ENCODE assay signal across 15 cellular contexts in genomic region chr12:106305376-106305775, GRCh38. TPM values are rescaled to one million over a fixed set of nuclear protein-coding genes. Genes with fewer than 3 reads are reported as not detected.
DNase-seq lines count a peak whose midpoint lies in the region; ATAC-seq and TF ChIP-seq lines count a peak whose summit lies in the region.
"Had no signal": no experiment of that assay in that cellular context is flagged by ENCODE, and none has a peak within 500 bp of the region (broad histone marks: within the 10 kb centered on the region; RNA-seq: fewer than 3 reads in every experiment).

No MANE protein-coding gene starts in this region.

- no peaks in the 10 kb centered on the region for H3K9me3 ChIP-seq in left ventricle myocardium inferior (replicated peaks)
- H3K9me3 ChIP-seq in lung (ENCODE audit: control insufficient read depth in 2 of 2, insufficient read depth in 1 of 2, low read length in 1 of 2): no peaks in the 10 kb centered on the region
- H3K9me3 ChIP-seq: adrenal gland, stomach had no signal

- H3K27me3 ChIP-seq in left ventricle myocardium inferior (ENCODE audit: low read depth): no peaks in the 10 kb centered on the region
- no peaks in the 10 kb centered on the region for H3K27me3 ChIP-seq in lung (ENCODE audit: control insufficient read depth, insufficient read depth)
- H3K27me3 ChIP-seq: adrenal gland, stomach had no signal

- peaks cover 2% of the 10 kb centered on the region for H3K36me3 Mint-ChIP-seq in activated naive CD8-positive, alpha-beta T cell treated with anti-CD3 and anti-CD28 coated beads for 36 hours

- 70 to 75% methylated on average over 5 of the region's 5 CpGs for WGBS in lung, 2 donors

- H3K4me1 Mint-ChIP-seq in activated naive CD8-positive, alpha-beta T cell treated with anti-CD3 and anti-CD28 coated beads for 36 hours: peaks cover 78% of the 10 kb centered on the region

- peak overlapping the region; percentile 75 for H3K27ac Mint-ChIP-seq in activated naive CD8-positive, alpha-beta T cell treated with anti-CD3 and anti-CD28 coated beads for 36 hours

- TF ChIP-seq CTCF in left ventricle myocardium inferior (IDR thresholded peaks at IDR 0.05; ENCODE audit: borderline replicate concordance) (no peak), lung (IDR thresholded peaks at IDR 0.05; ENCODE audit: control extremely low read depth, extremely low read depth) (no peak)

- H3K9me3 Mint-ChIP-seq in activated naive CD8-positive, alpha-beta T cell treated with anti-CD3 and anti-CD28 coated beads for 36 hours: no peaks in the 10 kb centered on the region

- no peak overlapping the region for H3K4me3 Mint-ChIP-seq in activated naive CD8-positive, alpha-beta T cell treated with anti-CD3 and anti-CD28 coated beads for 36 hours

- H3K27ac ChIP-seq in left ventricle myocardium inferior (replicated peaks): peak overlapping the region; percentile 98
- peak overlapping the region; percentile 41 to 61 for H3K27ac ChIP-seq in lung (ENCODE audit: low read depth in 1 of 2, low read length in 1 of 2)
- H3K27ac ChIP-seq: adrenal gland, KMS-11, stomach had no signal

- no peak for DNase-seq in left ventricle myocardium inferior
- no peak for DNase-seq in Right ventricle myocardium inferior (ENCODE audit: missing footprints)
- DNase-seq in activated naive CD8-positive, alpha-beta T cell treated with anti-CD3 and anti-CD28 coated beads for 36 hours: no peak
- no peak for DNase-seq in lung (ENCODE audit: low spot score)
- DNase-seq in superior temporal gyrus (ENCODE audit: extremely low spot score): peak; percentile 62
- DNase-seq in CD1c-positive myeloid dendritic cell (ENCODE audit: extremely low spot score): no peak
- DNase-seq in NCI-H1694 treated with DMSO at 0.1 percent for 48 hours (lab: John Stamatoyannopoulos, UW): no peak
- DNase-seq: adrenal gland; GF-D8; NCI-H2081; stimulated activated CD4-positive, alpha-beta T cell treated with anti-CD3 and anti-CD28 coated beads, Interleukin-2, amount 100 ng/mL, for 24 hours; stomach; T-helper 1 cell had no signal

- H3K4me3 ChIP-seq in left ventricle myocardium inferior (peak overlapping the region; percentile 97), lung (no peak overlapping the region)
- H3K4me3 ChIP-seq: adrenal gland had no signal

- peaks cover 95% of the 10 kb centered on the region for H3K4me1 ChIP-seq in left ventricle myocardium inferior
- H3K4me1 ChIP-seq in lung (ENCODE audit: control insufficient read depth in 2 of 2, insufficient read depth in 2 of 2, low read length in 2 of 2): peaks cover 7 to 34% of the 10 kb centered on the region in 2 donors

- ATAC-seq in Right ventricle myocardium inferior (no peak), lung (ENCODE audit: insufficient read depth, low FRiP score) (no peak), HG03457 (IDR thresholded peaks at IDR 0.05; ENCODE audit: unreplicated experiment) (no peak)

- intact Hi-C loops in left ventricle myocardium inferior (cut with micrococcal nuclease): no loop called here
- intact Hi-C loops in Right ventricle myocardium inferior (cut with DNase I): loop anchor here (5.0 to 10.0 kb wide), 2 partner anchors 37 to 161 kb away; no protein-coding TSS in a partner anchor

- H3K36me3 ChIP-seq in left ventricle myocardium inferior (peaks cover 8% of the 10 kb centered on the region), lung (ENCODE audit: control insufficient read depth in 2 of 2, insufficient read depth in 2 of 2, low read length in 2 of 2) (no peaks in the 10 kb centered on the region)
- H3K36me3 ChIP-seq: adrenal gland had no signal

- no peaks in the 10 kb centered on the region for H3K27me3 Mint-ChIP-seq in activated naive CD8-positive, alpha-beta T cell treated with anti-CD3 and anti-CD28 coated beads for 36 hours

RNA-seq across cellular contexts. Expression of gene TCP11L2, which starts 2.8 kb away (rescaled TPM):
- total RNA-seq in left ventricle myocardium inferior (126 TPM), Right ventricle myocardium inferior (93.7 TPM), lung (10 to 100 TPM; 42.5 to 78.5 TPM)
- total RNA-seq in activated naive CD8-positive, alpha-beta T cell treated with anti-CD3 and anti-CD28 coated beads for 36 hours: 1 to 10 TPM; 7.3 to 7.7 TPM
- 1 to 10 TPM; 4.9 to 7.1 TPM for polyA plus RNA-seq in lung

RNA-seq across cellular contexts. Expression of gene POLR3B, which starts 52.2 kb away (rescaled TPM):
- total RNA-seq in left ventricle myocardium inferior (8.5 TPM), Right ventricle myocardium inferior (7.3 TPM), lung (10 to 100 TPM; 11.4 to 13.5 TPM)
- 10 to 100 TPM; 13.7 to 14.2 TPM for total RNA-seq in activated naive CD8-positive, alpha-beta T cell treated with anti-CD3 and anti-CD28 coated beads for 36 hours
- 1 to 10 TPM; 3.6 to 6.6 TPM for polyA plus RNA-seq in lung

RNA-seq across cellular contexts. Expression of gene CKAP4, which starts 57.6 kb away (rescaled TPM):
- total RNA-seq in left ventricle myocardium inferior (51.8 TPM), Right ventricle myocardium inferior (40.2 TPM), lung (10 to 100 TPM; 48.3 to 82.6 TPM)
- 10 to 100 TPM; 23.4 to 23.7 TPM for total RNA-seq in activated naive CD8-positive, alpha-beta T cell treated with anti-CD3 and anti-CD28 coated beads for 36 hours
- 10 to 100 TPM; 15.3 to 82.1 TPM for polyA plus RNA-seq in lung

Comparison
In these comparisons a context has a peak if more than half of its experiments do, and no peak if none do; other contexts are left out.
1. RNA of gene TCP11L2, which starts 2.8 kb away (total RNA-seq): 126 TPM in left ventricle myocardium inferior (single experiment), 93.7 TPM in Right ventricle myocardium inferior (single experiment) and 42.5 to 78.5 TPM in lung; 7.3 to 7.7 TPM in activated naive CD8-positive, alpha-beta T cell treated with anti-CD3 and anti-CD28 coated beads for 36 hours; every median in the first group is over 4 times any median in the second.